Comparison of ENCODE assay signal across 9 cellular contexts in genomic region chr10:72079356-72079755, GRCh38. TPM values are rescaled to one million over a fixed set of nuclear protein-coding genes. Genes with fewer than 3 reads are reported as not detected.
A peak's percentile ranks its signal among the peaks of the same experiment; 100 is the strongest.
DNase-seq lines count a peak whose midpoint lies in the region; ATAC-seq, FAIRE-seq and TF ChIP-seq lines count a peak whose summit lies in the region.
"Had no signal": no experiment of that assay in that cellular context is flagged by ENCODE, and none has a peak within 500 bp of the region (broad histone marks: within the 10 kb centered on the region; RNA-seq: fewer than 3 reads in every experiment).

No MANE protein-coding gene starts in this region.

- H3K27ac ChIP-seq in K562 (ENCODE audit: extremely low read depth, low read depth, low read length) = no peak overlapping the region

- 24% methylated on average over 5 of the region's 5 CpGs for WGBS in K562 (ENCODE audit: insufficient coverage, low coverage, missing lambda C conversion rate)

- H3K9ac ChIP-seq in K562 (ENCODE audit: insufficient read depth in 1 of 2, low read depth in 2 of 2, low read length in 2 of 2) = no peak overlapping the region

- H3K9me1 ChIP-seq in K562 (ENCODE audit: control insufficient read depth, insufficient read depth, low read length) = no peaks in the 10 kb centered on the region

- peaks cover 2 to 17% of the 10 kb centered on the region in 2 experiments; a peak in 3 of 5 replicates for H3K27me3 ChIP-seq in K562 (ENCODE audit: control insufficient read depth in 2 of 2, insufficient read depth in 2 of 2, low read length in 2 of 2)

- DNase-seq in GM19239 (ENCODE audit: insufficient read length, low spot score) (no peak), T-helper 2 cell (peak in 3 of 5 experiments; percentile 66 to 81 (median 67)), K562 (ENCODE audit: extremely low read depth in 1 of 4, low spot score in 3 of 4) (no peak), NCI-H526 (lab: John Stamatoyannopoulos, UW) (no peak), NCI-H2029 (lab: John Stamatoyannopoulos, UW) (no peak), SW480 (ENCODE audit: low spot score) (no peak)
- DNase-seq in stimulated activated CD4-positive, alpha-beta T cell treated with anti-CD3 and anti-CD28 coated beads, Interleukin-4, amount 100 ng/mL, for 1 hour = peak; percentile 48

- no peaks in the 10 kb centered on the region for H3K36me3 ChIP-seq in K562 (ENCODE audit: control insufficient read depth, insufficient read depth, low read length)

- POLR2A ChIA-PET in K562 (lab: Yijun Ruan, JAX) = interaction anchor here (0.6 to 0.9 kb wide), 4 partner anchors 10 to 1678 kb away, joined by 3 to 5 read pairs (median 3); no protein-coding TSS in a partner anchor

- intact Hi-C loops in K562 (cut with micrococcal nuclease) = no loop called here

- TF ChIP-seq CTCF in K562 (IDR thresholded peaks at IDR 0.05 in 2 of 3, conservative IDR thresholded peaks at IDR 0.05 in 1 of 3; ENCODE audit: insufficient read depth in 2 of 3, low read depth in 1 of 3, low read length in 3 of 3) = no peak

- no peak for ATAC-seq in K562
- ATAC-seq in GM21723 (IDR thresholded peaks at IDR 0.05; ENCODE audit: unreplicated experiment) = no peak

- FAIRE-seq in GM19239 (lab: Jason Lieb, UNC) (peak; percentile 8), K562 (lab: Jason Lieb, UNC) (no peak)

- H3K4me1 ChIP-seq in K562 (replicated peaks in 1 of 2; ENCODE audit: control insufficient read depth in 2 of 2, insufficient read depth in 2 of 2, low read length in 2 of 2) = peaks cover 0 to 10% of the 10 kb centered on the region in 2 experiments; a peak in 2 of 5 replicates

- BruUV-seq in K562 (replicated peaks; lab: Mats Ljungman, UMichigan) = no TSS peak

- H2AFZ ChIP-seq in K562 (ENCODE audit: low read depth, low read length) = no peak overlapping the region

- H3K9me3 ChIP-seq in K562 (replicated peaks; ENCODE audit: control insufficient read depth, insufficient read depth, low read depth, low read length) = no peaks in the 10 kb centered on the region

- no peaks in the 10 kb centered on the region for H4K20me1 ChIP-seq in K562 (replicated peaks; ENCODE audit: control insufficient read depth, insufficient read depth, low read length)

- H3K79me2 ChIP-seq in K562 (ENCODE audit: control insufficient read depth, insufficient read depth, low read length) = no peaks in the 10 kb centered on the region

- no peak for TF ChIP-seq EP300 in K562 (IDR thresholded peaks at IDR 0.05; ENCODE audit: low read length)

- H3K4me2 ChIP-seq in K562 (ENCODE audit: insufficient read depth, low read length) = no peak overlapping the region

- no peak for TF ChIP-seq RAD21 in K562 (CRISPR knock-in tag; conservative IDR thresholded peaks at IDR 0.05 in 1 of 2, IDR thresholded peaks at IDR 0.05 in 1 of 2)

- TF ChIP-seq POLR2A in K562 (conservative IDR thresholded peaks at IDR 0.05) = no peak

- H3K4me3 ChIP-seq in K562 = no peak overlapping the region
- H3K4me3 ChIP-seq: lung had no signal

- CTCF ChIA-PET in K562 (lab: Yijun Ruan, JAX; ENCODE audit: low intra/inter-chr PET ratio) = no interaction called here

- in situ Hi-C loops in K562 (cut with MboI) = no loop called here

TF ChIP-seq in K562, 482 proteins besides CTCF, POLR2A, EP300 and RAD21:
- TF ChIP-seq JUND (IDR thresholded peaks at IDR 0.05; ENCODE audit: borderline replicate concordance, low read depth, low read length) (no peak), JUND (tag; IDR thresholded peaks at IDR 0.05; ENCODE audit: borderline replicate concordance, low read depth, low read length) (no peak), RFX1 (IDR thresholded peaks at IDR 0.05) (peak; percentile 79)

RNA-seq across cellular contexts. Expression of gene SPOCK2, which starts 9.0 kb away (rescaled TPM):
- 0.46 and 1.2 TPM in 2 replicates for total RNA-seq in K562 (2011; cell fraction: chromatin; rRNA removed; ENCODE audit: low replicate concordance)
- total RNA-seq in K562 (2011; cell fraction: nucleolus; rRNA removed) = 0.67 and 0.79 TPM in 2 replicates
- total RNA-seq in K562 (2011; cell fraction: nucleoplasm; rRNA removed) = 0.59 and 1.1 TPM in 2 replicates
- total RNA-seq in K562 (2014; rRNA removed) (0.04 and 0.82 TPM in 2 replicates), K562 (2014; rRNA removed; fragmentation: Illumina TruSeq; extraction: Trizol) (0.11 and 0.38 TPM in 2 replicates), K562 (2015; rRNA removed; fragmentation: Illumina TruSeq; extraction: Trizol) (0.11 and 0.19 TPM in 2 replicates), K562 (2021) (0.63 and 0.86 TPM in 2 replicates)
- polyA plus RNA-seq in K562 (2011; rRNA removed) (0.04 and 0.09 TPM in 2 replicates), K562 (2014; fragmentation: Illumina TruSeq; extraction: Trizol) (0.08 and 0.09 TPM in 2 replicates), K562 (2014; fragmentation: Nextera tagmentation; extraction: Ambion mirVana) (not detected), K562 (2014; rRNA removed) (0.12 and 0.52 TPM in 2 replicates)
- 0.04 and 0.31 TPM in 2 replicates for polyA plus RNA-seq in K562 (2011; cell fraction: cytosol; rRNA removed)
- polyA plus RNA-seq in K562 (2011; cell fraction: nucleus; rRNA removed) = 0.30 and 0.63 TPM in 2 replicates
- 0.17 and 0.46 TPM in 2 replicates for polyA plus RNA-seq in K562 (2012)
- 0.04 and 0.18 TPM in 2 replicates for polyA minus RNA-seq in K562 (2011; rRNA and poly(A)+ RNA removed)
- not detected in 2 replicates for polyA minus RNA-seq in K562 (2011; cell fraction: cytosol; rRNA and poly(A)+ RNA removed)
- polyA minus RNA-seq in K562 (2011; cell fraction: nucleus; rRNA and poly(A)+ RNA removed) = 0.27 and 0.44 TPM in 2 replicates

Comparison
In these comparisons a context has a peak if more than half of its experiments do, and no peak if none do; other contexts are left out.
1. DNase-seq: peak in T-helper 2 cell (3 of 5) and stimulated activated CD4-positive, alpha-beta T cell treated with anti-CD3 and anti-CD28 coated beads, Interleukin-4, amount 100 ng/mL, for 1 hour (single experiment); none in GM19239 (single experiment), K562 (0 of 4), NCI-H526 (0 of 2), NCI-H2029 (single experiment) and SW480 (single experiment).